In genomic region chr14:67987596-67987995, GRCh38 we compare ENCODE assay signal across 9 cellular contexts.
A peak's percentile ranks its signal among the peaks of the same experiment; 100 is the strongest.
DNase-seq lines count a peak whose midpoint lies in the region; ATAC-seq, FAIRE-seq and TF ChIP-seq lines count a peak whose summit lies in the region.
"Had no signal": no experiment of that assay in that cellular context is flagged by ENCODE, and none has a peak within 500 bp of the region (broad histone marks: within the 10 kb centered on the region; RNA-seq: fewer than 3 reads in every experiment).

No MANE protein-coding gene starts in this region.

- H3K4me3 Mint-ChIP-seq in stimulated activated effector memory CD8-positive, alpha-beta T cell treated with anti-CD3 and anti-CD28 coated beads, Interleukin-12 subunit alpha, Interleukin-12 subunit beta, amount 100 ng/mL, for 72 hours, result no peak overlapping the region

- TF ChIP-seq CTCF in HCT116 (IDR thresholded peaks at IDR 0.05 in 2 of 3, conservative IDR thresholded peaks at IDR 0.05 in 1 of 3; ENCODE audit: borderline replicate concordance in 1 of 3, insufficient read depth in 1 of 3, low read depth in 2 of 3, low read length in 2 of 3) (no peak), keratinocyte (optimal IDR thresholded peaks at IDR 0.05 in 1 of 3, IDR thresholded peaks at IDR 0.05 in 1 of 3, conservative IDR thresholded peaks at IDR 0.05 in 1 of 3; ENCODE audit: extremely low read depth in 1 of 3, insufficient read depth in 2 of 3, low read length in 3 of 3) (no peak)

- no peaks in the 10 kb centered on the region for H3K79me2 ChIP-seq in HCT116 (ENCODE audit: insufficient read depth, low read length)
- no peaks in the 10 kb centered on the region for H3K79me2 ChIP-seq in keratinocyte (ENCODE audit: control insufficient read depth, insufficient read depth, low read length)

- H4K20me1 ChIP-seq in HCT116 (ENCODE audit: insufficient read depth), result no peaks in the 10 kb centered on the region
- H4K20me1 ChIP-seq in keratinocyte (ENCODE audit: control insufficient read depth, extremely low read depth, insufficient read depth, low read length), result no peaks in the 10 kb centered on the region

- no peak for TF ChIP-seq RAD21 in HCT116 (IDR thresholded peaks at IDR 0.05; ENCODE audit: low read depth)

- DNase-seq in HCT116 (ENCODE audit: low read depth, low spot score) (no peak), amniotic epithelial cell (ENCODE audit: low read depth) (peak; percentile 98), keratinocyte (ENCODE audit: low read depth, low spot score) (no peak), stromal cell of bone marrow (ENCODE audit: low read depth) (peak; percentile 89), NCI-H1930 (lab: John Stamatoyannopoulos, UW) (no peak), SKM-1 treated with dmso at 0.1 percent for 144 hours (lab: John Stamatoyannopoulos, UW; ENCODE audit: unreplicated experiment) (no peak), inferior parietal cortex (ENCODE audit: extremely low spot score) (no peak)
- no peak for DNase-seq in stimulated activated effector memory CD8-positive, alpha-beta T cell treated with anti-CD3 and anti-CD28 coated beads, Interleukin-12 subunit alpha, Interleukin-12 subunit beta, amount 100 ng/mL, for 72 hours (ENCODE audit: low spot score in 2 of 2)
- DNase-seq: stimulated activated CD4-positive, alpha-beta T cell treated with anti-CD3 and anti-CD28 coated beads, Interleukin-12 subunit alpha, Interleukin-12 subunit beta, amount 100 ng/mL, for 4 hours had no signal

- H3K4me2 ChIP-seq in HCT116 (ENCODE audit: low read length) (no peak overlapping the region), keratinocyte (ENCODE audit: control insufficient read depth, extremely low read depth, insufficient read depth, low read depth, low read length) (peak overlapping the region; percentile 30)

- no peak for TF ChIP-seq POLR2A in HCT116 (IDR thresholded peaks at IDR 0.05; ENCODE audit: borderline replicate concordance, extremely low read depth, insufficient read depth, insufficient read length)

- H2AFZ ChIP-seq in HCT116 (ENCODE audit: low read depth, low read length, poor library complexity, severe bottlenecking) (no peak overlapping the region), keratinocyte (ENCODE audit: control insufficient read depth, low read length) (no peak overlapping the region)

- H3K9me3 Mint-ChIP-seq in stimulated activated effector memory CD8-positive, alpha-beta T cell treated with anti-CD3 and anti-CD28 coated beads, Interleukin-12 subunit alpha, Interleukin-12 subunit beta, amount 100 ng/mL, for 72 hours, result no peaks in the 10 kb centered on the region

- H3K27ac Mint-ChIP-seq in stimulated activated effector memory CD8-positive, alpha-beta T cell treated with anti-CD3 and anti-CD28 coated beads, Interleukin-12 subunit alpha, Interleukin-12 subunit beta, amount 100 ng/mL, for 72 hours, result no peak overlapping the region

- H3K36me3 ChIP-seq in HCT116 (ENCODE audit: control insufficient read depth in 1 of 2, insufficient read depth in 2 of 2, low read length in 2 of 2) (no peaks in the 10 kb centered on the region), keratinocyte (ENCODE audit: control insufficient read depth in 2 of 2, extremely low read depth in 1 of 2, insufficient read depth in 2 of 2, low read length in 2 of 2) (no peaks in the 10 kb centered on the region)

- H3K27me3 ChIP-seq in HCT116 (ENCODE audit: insufficient read depth, low read length) (no peaks in the 10 kb centered on the region), keratinocyte (ENCODE audit: control insufficient read depth, extremely low read depth, insufficient read depth, low read length) (no peaks in the 10 kb centered on the region)

- H3K27ac ChIP-seq in HCT116 (ENCODE audit: low read depth, low read length), result peak overlapping the region; percentile 39; the same call in 1 of the 2 replicates
- no peak overlapping the region for H3K27ac ChIP-seq in keratinocyte (ENCODE audit: control insufficient read depth, insufficient read depth, low read length)

- H3K4me1 Mint-ChIP-seq in stimulated activated effector memory CD8-positive, alpha-beta T cell treated with anti-CD3 and anti-CD28 coated beads, Interleukin-12 subunit alpha, Interleukin-12 subunit beta, amount 100 ng/mL, for 72 hours, result no peaks in the 10 kb centered on the region

- RAD21 ChIA-PET in HCT116 (lab: Charles Lee; ENCODE audit: low non-redundant PET in 1 of 2, low total read pairs in 2 of 2, uncharacterized antibody in 2 of 2, unreplicated experiment in 2 of 2), result no interaction called here

- dilution Hi-C loops in keratinocyte (cut with MboI; ENCODE audit: extremely low pct_ligation_motif_present, low sequenced_read_pairs), result no loop called here

- peak; percentile 77 for FAIRE-seq in keratinocyte (lab: Jason Lieb, UNC)

- no peaks in the 10 kb centered on the region for H3K9me1 ChIP-seq in keratinocyte (ENCODE audit: control insufficient read depth, extremely low read depth, insufficient read depth, low read length)

- CTCF ChIA-PET in HCT116 (lab: Charles Lee), result no interaction called here

- no peaks in the 10 kb centered on the region for H3K9me2 ChIP-seq in HCT116 (ENCODE audit: insufficient read depth)

- H3K4me3 ChIP-seq in HCT116 (replicated peaks in 1 of 2; ENCODE audit: low read depth in 1 of 2, low read length in 2 of 2), result no peak overlapping the region
- H3K4me3 ChIP-seq in keratinocyte (ENCODE audit: control insufficient read depth in 2 of 3, extremely low read depth in 1 of 3, insufficient read depth in 2 of 3, low read depth in 1 of 3, low read length in 3 of 3), result no peak overlapping the region

- peaks cover 0 to 24% of the 10 kb centered on the region in 2 experiments; a peak in 2 of 4 replicates for H3K4me1 ChIP-seq in HCT116 (ENCODE audit: control insufficient read depth in 1 of 2, insufficient read depth in 2 of 2, low read length in 2 of 2)
- H3K4me1 ChIP-seq in keratinocyte (ENCODE audit: control insufficient read depth, extremely low read depth, insufficient read depth, low read length), result peaks cover 11% of the 10 kb centered on the region

- H3K9ac ChIP-seq in HCT116 (ENCODE audit: low read length) (no peak overlapping the region), keratinocyte (ENCODE audit: control insufficient read depth, extremely low read depth, insufficient read depth, low read length) (no peak overlapping the region)

- intact Hi-C loops in HCT116 (cut with micrococcal nuclease), result no loop called here

- H3K9me3 ChIP-seq in HCT116 (ENCODE audit: control insufficient read depth in 1 of 2, insufficient read depth in 1 of 2, low read depth in 1 of 2, low read length in 2 of 2) (no peaks in the 10 kb centered on the region), keratinocyte (ENCODE audit: control insufficient read depth, low read depth, low read length) (no peaks in the 10 kb centered on the region)

- no TSS peak for BruUV-seq in HCT116 (replicated peaks; lab: Mats Ljungman, UMichigan)

- no peak for ATAC-seq in HCT116
- no peak for ATAC-seq in stimulated activated effector memory CD8-positive, alpha-beta T cell treated with anti-CD3 and anti-CD28 coated beads, Interleukin-12 subunit alpha, Interleukin-12 subunit beta, amount 100 ng/mL, for 72 hours

- POLR2A ChIA-PET in HCT116 (lab: Charles Lee), result no interaction called here

- no peaks in the 10 kb centered on the region for H3K36me3 Mint-ChIP-seq in stimulated activated effector memory CD8-positive, alpha-beta T cell treated with anti-CD3 and anti-CD28 coated beads, Interleukin-12 subunit alpha, Interleukin-12 subunit beta, amount 100 ng/mL, for 72 hours

TF ChIP-seq in HCT116, 20 proteins besides CTCF, POLR2A, EP300 and RAD21 (continues in another document):
- no peak for TF ChIP-seq SRF (IDR thresholded peaks at IDR 0.05; ENCODE audit: low read depth)
- no peak for TF ChIP-seq ATF3 (IDR thresholded peaks at IDR 0.05)
- TF ChIP-seq ZNF274 (IDR thresholded peaks at IDR 0.05; ENCODE audit: low read depth, low read length), result no peak
- TF ChIP-seq SP1 (IDR thresholded peaks at IDR 0.05; ENCODE audit: low read depth), result no peak
- TF ChIP-seq SIN3A (IDR thresholded peaks at IDR 0.05; ENCODE audit: low read depth), result no peak
- TF ChIP-seq REST (IDR thresholded peaks at IDR 0.05; ENCODE audit: low read depth), result no peak
- TF ChIP-seq EGR1 (IDR thresholded peaks at IDR 0.05; ENCODE audit: low read depth), result no peak
- TF ChIP-seq POLR2AphosphoS5 (IDR thresholded peaks at IDR 0.05; ENCODE audit: low read depth, low read length), result no peak
- no peak for TF ChIP-seq FOSL1 (IDR thresholded peaks at IDR 0.05; ENCODE audit: low read depth)
- TF ChIP-seq, protein P1, sequence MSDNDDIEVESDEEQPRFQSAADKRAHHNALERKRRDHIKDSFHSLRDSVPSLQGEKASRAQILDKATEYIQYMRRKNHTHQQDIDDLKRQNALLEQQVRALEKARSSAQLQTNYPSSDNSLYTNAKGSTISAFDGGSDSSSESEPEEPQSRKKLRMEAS (IDR thresholded peaks at IDR 0.05), result no peak
- TF ChIP-seq ZFX (IDR thresholded peaks at IDR 0.05), result no peak
- no peak for TF ChIP-seq TCF7L2 (IDR thresholded peaks at IDR 0.05; ENCODE audit: borderline replicate concordance, extremely low read depth, insufficient read depth, insufficient read length)

Comparison
In these comparisons a context has a peak if more than half of its experiments do, and no peak if none do; other contexts are left out.
1. DNase-seq: peak in amniotic epithelial cell (single experiment) and stromal cell of bone marrow (single experiment); none in HCT116 (single experiment), keratinocyte (single experiment), NCI-H1930 (0 of 2), SKM-1 treated with dmso at 0.1 percent for 144 hours (single experiment), inferior parietal cortex (single experiment) and stimulated activated effector memory CD8-positive, alpha-beta T cell treated with anti-CD3 and anti-CD28 coated beads, Interleukin-12 subunit alpha, Interleukin-12 subunit beta, amount 100 ng/mL, for 72 hours (0 of 2).